19 cellular contexts compared by ENCODE assay signal in genomic region chr6:109738667-109739066, GRCh38.
"Had no signal": no experiment of that assay in that cellular context is flagged by ENCODE, and none has a peak within 500 bp of the region (broad histone marks: within the 10 kb centered on the region; RNA-seq: fewer than 3 reads in every experiment).

No MANE protein-coding gene starts in this region.

- H3K9me3 ChIP-seq: gastroesophageal sphincter, left ventricle myocardium inferior, mucosa of descending colon, neutrophil, right atrium auricular region, stomach, thoracic aorta, transverse colon had no signal

- H3K27ac ChIP-seq: coronary artery, gastroesophageal sphincter, hepatocyte, left ventricle myocardium inferior, neutrophil, right atrium auricular region, stomach, thoracic aorta, transverse colon had no signal

- FAIRE-seq: kidney, small intestine had no signal

- DNase-seq: effector CD4-positive, alpha-beta T cell; glutamatergic neuron; kidney; left cardiac atrium; left ventricle myocardium inferior; mucosa of descending colon; naive thymus-derived CD8-positive, alpha-beta T cell; small intestine; stimulated activated CD4-positive, alpha-beta T cell treated with anti-CD3 and anti-CD28 coated beads, Interleukin-12 subunit alpha, Interleukin-12 subunit beta, amount 100 ng/mL, for 4 hours; stimulated activated naive CD4-positive, alpha-beta T cell; stomach; substantia nigra; transverse colon had no signal

- H3K4me1 ChIP-seq: gastroesophageal sphincter, left ventricle myocardium inferior, right atrium auricular region, stomach, transverse colon had no signal

- H2AFZ ChIP-seq: hepatocyte had no signal

- H3K27me3 Mint-ChIP-seq: naive thymus-derived CD8-positive, alpha-beta T cell had no signal

- H3K4me3 Mint-ChIP-seq: naive thymus-derived CD8-positive, alpha-beta T cell had no signal

- H3K4me2 ChIP-seq: hepatocyte had no signal

- H3K79me2 ChIP-seq: hepatocyte had no signal

- H3K27me3 ChIP-seq: gastroesophageal sphincter, hepatocyte, neutrophil, right atrium auricular region, stomach, transverse colon had no signal

- H3K4me3 ChIP-seq: coronary artery, gastroesophageal sphincter, hepatocyte, left ventricle myocardium inferior, mucosa of descending colon, right atrium auricular region, stomach, thoracic aorta, transverse colon had no signal

- ATAC-seq: gastroesophageal sphincter; left cardiac atrium; mucosa of descending colon; naive thymus-derived CD8-positive, alpha-beta T cell had no signal
